In genomic region chr17:55263565-55264272, GRCh38 we compare ENCODE assay signal across 9 cellular contexts. TPM values are rescaled to one million over a fixed set of nuclear protein-coding genes. Genes with fewer than 3 reads are reported as not detected.
A peak's percentile ranks its signal among the peaks of the same experiment; 100 is the strongest.
DNase-seq lines count a peak whose midpoint lies in the region; ATAC-seq, FAIRE-seq and TF ChIP-seq lines count a peak whose summit lies in the region.
"Had no signal": no experiment of that assay in that cellular context is flagged by ENCODE, and none has a peak within 500 bp of the region (broad histone marks: within the 10 kb centered on the region; RNA-seq: fewer than 3 reads in every experiment).

No MANE protein-coding gene starts in this region.

- H4K20me1 ChIP-seq in HepG2 (ENCODE audit: insufficient read depth, low read length) = no peaks in the 10 kb centered on the region

- no peak overlapping the region for H3K9ac ChIP-seq in HepG2 (ENCODE audit: insufficient read depth, low read depth, low read length)

- POLR2A ChIA-PET in HepG2 (lab: Yijun Ruan, JAX) = interaction anchor here (0.8 to 6.6 kb wide), 2 partner anchors 26 to 40 kb away, joined by 3 to 64 read pairs; no protein-coding TSS in a partner anchor

- no peak overlapping the region for H3K27ac Mint-ChIP-seq in activated T-helper 17 cell treated with anti-CD3 and anti-CD28 coated beads, Interleukin-2, amount 50 U/mL, for 72 hours
- H3K27ac Mint-ChIP-seq in stimulated activated naive CD8-positive, alpha-beta T cell treated with anti-CD3 and anti-CD28 coated beads, Interleukin-15, amount 100 ng/mL, for 72 hours = no peak overlapping the region

- WGBS in HepG2 (ENCODE audit: low lambda C conversion rate) = 89% methylated on average over 30 of the region's 30 CpGs

- TF ChIP-seq EP300 in HepG2 (IDR thresholded peaks at IDR 0.05; ENCODE audit: low read depth in 2 of 2, low read length in 2 of 2) (no peak), HepG2 (CRISPR knock-in tag; IDR thresholded peaks at IDR 0.05; ENCODE audit: borderline replicate concordance) (no peak)

- no peaks in the 10 kb centered on the region; a peak in 1 of 5 replicates for H3K27me3 ChIP-seq in HepG2 (ENCODE audit: control insufficient read depth in 1 of 2, insufficient read depth in 2 of 2, low read length in 2 of 2)

- H3K79me2 ChIP-seq in HepG2 (ENCODE audit: insufficient read depth, low read length) = peaks cover 38% of the 10 kb centered on the region

- in situ Hi-C loops in HepG2 (cut with HindIII; ENCODE audit: extremely low pct_ligation_motif_present, low pct_unique_long_range_greater_than_20kb) = no loop called here

- H3K4me1 ChIP-seq in HepG2 (ENCODE audit: insufficient read depth, low read length) = peaks cover 22% of the 10 kb centered on the region

- H3K9me3 Mint-ChIP-seq in activated T-helper 17 cell treated with anti-CD3 and anti-CD28 coated beads, Interleukin-2, amount 50 U/mL, for 72 hours = no peaks in the 10 kb centered on the region
- no peaks in the 10 kb centered on the region for H3K9me3 Mint-ChIP-seq in stimulated activated naive CD8-positive, alpha-beta T cell treated with anti-CD3 and anti-CD28 coated beads, Interleukin-15, amount 100 ng/mL, for 72 hours

- peaks cover 15% of the 10 kb centered on the region for H3K4me1 Mint-ChIP-seq in activated T-helper 17 cell treated with anti-CD3 and anti-CD28 coated beads, Interleukin-2, amount 50 U/mL, for 72 hours
- H3K4me1 Mint-ChIP-seq in stimulated activated naive CD8-positive, alpha-beta T cell treated with anti-CD3 and anti-CD28 coated beads, Interleukin-15, amount 100 ng/mL, for 72 hours = peaks cover 21% of the 10 kb centered on the region

- peak; percentile 19 for DNase-seq in activated CD4-positive, alpha-beta T cell treated with anti-CD3 and anti-CD28 coated beads for 48 hours
- no peak for DNase-seq in activated CD4-positive, alpha-beta T cell treated with anti-CD3 and anti-CD28 coated beads, Interleukin-2, amount 50 U/mL, for 4 hours
- DNase-seq in HepG2 (ENCODE audit: low spot score) (no peak), RKO (ENCODE audit: low spot score) (no peak), NCI-H2171 (lab: John Stamatoyannopoulos, UW) (no peak)
- peak in 1 of 2 donors; percentile 3 for DNase-seq in stimulated activated naive CD8-positive, alpha-beta T cell treated with anti-CD3 and anti-CD28 coated beads, Interleukin-15, amount 100 ng/mL, for 72 hours
- no peak for DNase-seq in NK-92 treated with Interleukin-12 subunit alpha and Interleukin-12 subunit beta, amount 100 ng/mL, for 24 hours (lab: John Stamatoyannopoulos, UW)

- no peak for FAIRE-seq in HepG2 (lab: Jason Lieb, UNC)

- no peaks in the 10 kb centered on the region for H3K36me3 Mint-ChIP-seq in activated T-helper 17 cell treated with anti-CD3 and anti-CD28 coated beads, Interleukin-2, amount 50 U/mL, for 72 hours (ENCODE audit: low read depth)

- no peaks in the 10 kb centered on the region for H3K9me3 ChIP-seq in HepG2 (ENCODE audit: low read length)

- H3K27me3 Mint-ChIP-seq in activated T-helper 17 cell treated with anti-CD3 and anti-CD28 coated beads, Interleukin-2, amount 50 U/mL, for 72 hours = peaks cover 4% of the 10 kb centered on the region
- H3K27me3 Mint-ChIP-seq in stimulated activated naive CD8-positive, alpha-beta T cell treated with anti-CD3 and anti-CD28 coated beads, Interleukin-15, amount 100 ng/mL, for 72 hours = peaks cover 96% of the 10 kb centered on the region

- H3K27ac ChIP-seq in HepG2 (ENCODE audit: extremely low read length, insufficient read depth, low read length) = no peak overlapping the region

- CTCF ChIA-PET in HepG2 (lab: Yijun Ruan, JAX; ENCODE audit: low intra/inter-chr PET ratio, low total read pairs) = no interaction called here

- TF ChIP-seq RAD21 in HepG2 (CRISPR knock-in tag; IDR thresholded peaks at IDR 0.05) = no peak

- no peak for TF ChIP-seq CTCF in HepG2 (CRISPR knock-in tag; IDR thresholded peaks at IDR 0.05)

- no TSS peak for BruUV-seq in HepG2 (replicated peaks; lab: Mats Ljungman, UMichigan)

- peak overlapping the region; percentile 74 for H3K4me3 Mint-ChIP-seq in activated T-helper 17 cell treated with anti-CD3 and anti-CD28 coated beads, Interleukin-2, amount 50 U/mL, for 72 hours
- peak overlapping the region; percentile 76 to 77 for H3K4me3 Mint-ChIP-seq in stimulated activated naive CD8-positive, alpha-beta T cell treated with anti-CD3 and anti-CD28 coated beads, Interleukin-15, amount 100 ng/mL, for 72 hours

- peaks cover 2 to 13% of the 10 kb centered on the region in 2 experiments; a peak in 4 of 5 replicates for H3K36me3 ChIP-seq in HepG2 (replicated peaks in 1 of 2; ENCODE audit: control insufficient read depth in 1 of 2, insufficient read depth in 2 of 2, low read length in 2 of 2)

- no peak for TF ChIP-seq POLR2A in HepG2 (IDR thresholded peaks at IDR 0.05; ENCODE audit: insufficient read depth in 1 of 2, low read depth in 2 of 2, low read length in 2 of 2)

- no peak overlapping the region for H2AFZ ChIP-seq in HepG2 (ENCODE audit: low read length)

- no peak overlapping the region for H3K4me3 ChIP-seq in HepG2 (replicated peaks in 1 of 3; ENCODE audit: insufficient read depth in 1 of 3, low read depth in 2 of 3, low read length in 3 of 3)

- H3K4me2 ChIP-seq in HepG2 (ENCODE audit: low read depth, low read length) = no peak overlapping the region

- intact Hi-C loops in HepG2 (cut with micrococcal nuclease; ENCODE audit: unreplicated experiment) = loop anchor here (1.0 to 2.0 kb wide), 3 partner anchors 25 to 270 kb away; no protein-coding TSS in a partner anchor

- no peak for ATAC-seq in activated T-helper 17 cell treated with anti-CD3 and anti-CD28 coated beads, Interleukin-2, amount 50 U/mL, for 72 hours (replicated peaks)
- no peak for ATAC-seq in HepG2
- ATAC-seq in stimulated activated naive CD8-positive, alpha-beta T cell treated with anti-CD3 and anti-CD28 coated beads, Interleukin-15, amount 100 ng/mL, for 72 hours = no peak

TF ChIP-seq in HepG2, 621 proteins besides CTCF, POLR2A, EP300 and RAD21:
- TF ChIP-seq ZNF768 (CRISPR knock-in tag; IDR thresholded peaks at IDR 0.05) (peak; percentile 14; the same call in 1 of the 2 replicates), POLR2AphosphoS5 (IDR thresholded peaks at IDR 0.05; ENCODE audit: low read depth, low read length) (no peak)

RNA-seq across cellular contexts. Expression of gene HLF, which starts 1.0 kb away (rescaled TPM):
- 10 to 100 TPM; 21.7 to 46.3 TPM for total RNA-seq in activated T-helper 17 cell treated with anti-CD3 and anti-CD28 coated beads, Interleukin-2, amount 50 U/mL, for 72 hours
- 197 and 202 TPM in 2 replicates for total RNA-seq in HepG2 (2016; rRNA removed; fragmentation: Illumina TruSeq; extraction: Trizol)
- total RNA-seq in HepG2 (2016; cell fraction: cytosol; rRNA removed; fragmentation: Illumina TruSeq; extraction: Trizol; ENCODE audit: low read depth) = 34.5 and 39.5 TPM in 2 replicates
- total RNA-seq in HepG2 (2016; cell fraction: insoluble cytoplasmic fraction; rRNA removed; fragmentation: Illumina TruSeq; extraction: Trizol) = 175 and 198 TPM in 2 replicates
- 156 and 157 TPM in 2 replicates for total RNA-seq in HepG2 (2016; cell fraction: membrane; rRNA removed; fragmentation: Illumina TruSeq; extraction: Trizol)
- total RNA-seq in HepG2 (2016; cell fraction: nucleus; rRNA removed; fragmentation: Illumina TruSeq; extraction: Trizol) = 187 and 216 TPM in 2 replicates
- 346 and 353 TPM in 2 replicates for polyA plus RNA-seq in HepG2 (2011; rRNA removed)
- polyA plus RNA-seq in HepG2 (2011; cell fraction: cytosol; rRNA removed) = 266 and 275 TPM in 2 replicates
- polyA plus RNA-seq in HepG2 (2011; cell fraction: nucleus; rRNA removed) = 442 and 465 TPM in 2 replicates
- 217 and 233 TPM in 2 replicates for polyA plus RNA-seq in HepG2 (2012)
- 21.4 and 26.2 TPM in 2 replicates for polyA plus RNA-seq in HepG2 (2016; cell fraction: cytosol; fragmentation: Illumina TruSeq; extraction: Trizol; ENCODE audit: low read depth)
- 217 and 237 TPM in 2 replicates for polyA plus RNA-seq in HepG2 (2016; cell fraction: insoluble cytoplasmic fraction; fragmentation: Illumina TruSeq; extraction: Trizol; ENCODE audit: low read depth)
- 106 and 107 TPM in 2 replicates for polyA plus RNA-seq in HepG2 (2016; cell fraction: membrane; fragmentation: Illumina TruSeq; extraction: Trizol; ENCODE audit: low read depth)
- 258 and 265 TPM in 2 replicates for polyA plus RNA-seq in HepG2 (2016; cell fraction: nucleus; fragmentation: Illumina TruSeq; extraction: Trizol; ENCODE audit: insufficient read depth, low read depth)
- 1.0 and 1,188 TPM in 2 replicates for polyA minus RNA-seq in HepG2 (2011; rRNA and poly(A)+ RNA removed; ENCODE audit: low replicate concordance)
- 240 and 275 TPM in 2 replicates for polyA minus RNA-seq in HepG2 (2011; cell fraction: cytosol; rRNA and poly(A)+ RNA removed)
- polyA minus RNA-seq in HepG2 (2011; cell fraction: nucleus; rRNA and poly(A)+ RNA removed) = 508 and 622 TPM in 2 replicates
- total RNA-seq: fibroblast of villous mesenchyme had no signal
